ENCODE assay signal across 10 cellular contexts in genomic region chr11:128796275-128796674, GRCh38.
DNase-seq lines count a peak whose midpoint lies in the region; ATAC-seq and TF ChIP-seq lines count a peak whose summit lies in the region.
"Had no signal": no experiment of that assay in that cellular context is flagged by ENCODE, and none has a peak within 500 bp of the region (broad histone marks: within the 10 kb centered on the region; RNA-seq: fewer than 3 reads in every experiment).

No MANE protein-coding gene starts in this region.

- H3K79me2 ChIP-seq in DOHH2 (ENCODE audit: control insufficient read depth, low read length), result no peaks in the 10 kb centered on the region

- ATAC-seq in GM19351 (IDR thresholded peaks at IDR 0.05; ENCODE audit: unreplicated experiment) (peak; percentile 99), HG03039 (IDR thresholded peaks at IDR 0.05; ENCODE audit: unreplicated experiment) (peak; percentile 95), sciatic nerve (no peak)
- ATAC-seq: WTC11 had no signal

- no peaks in the 10 kb centered on the region for H3K9me2 ChIP-seq in DOHH2 (replicated peaks; ENCODE audit: control insufficient read depth, low read length)

- intact Hi-C loops in sciatic nerve (cut with DNase I), result no loop called here

- peaks cover 17% of the 10 kb centered on the region for H3K4me1 ChIP-seq in DOHH2 (ENCODE audit: control insufficient read depth, low read length)

- in situ Hi-C loops in astrocyte of the cerebellum (cut with HindIII; ENCODE audit: low sequenced_read_pairs), result no loop called here

- no peaks in the 10 kb centered on the region for H4K20me1 ChIP-seq in DOHH2 (ENCODE audit: control insufficient read depth, insufficient read depth, low read depth, low read length)

- H3F3A ChIP-seq in DOHH2 (ENCODE audit: control insufficient read depth, insufficient read depth), result no peaks in the 10 kb centered on the region

- peaks cover 22% of the 10 kb centered on the region for H3K36me3 ChIP-seq in DOHH2 (ENCODE audit: control insufficient read depth, low read length)

- H3K27ac ChIP-seq in DOHH2 (ENCODE audit: low read depth, low read length), result peak overlapping the region; percentile 18; the same call in 1 of the 2 replicates

- H3K4me2 ChIP-seq in DOHH2 (ENCODE audit: low read length), result 0 out of 2 replicates have a peak overlapping the region, but pooled peaks have one; percentile 19

- H3K4me3 ChIP-seq in DOHH2 (ENCODE audit: low read length), result no peak overlapping the region
- H3K4me3 ChIP-seq in astrocyte of the cerebellum (ENCODE audit: low read depth, low read length), result no peak overlapping the region

- DNase-seq in astrocyte of the cerebellum (ENCODE audit: low read depth) (peak; percentile 28), sciatic nerve (ENCODE audit: low spot score) (no peak), midbrain (lab: John Stamatoyannopoulos, UW) (no peak), NCI-H510A treated with DMSO at 0.1 percent for 48 hours (lab: John Stamatoyannopoulos, UW) (no peak)
- DNase-seq in activated CD4-positive, alpha-beta T cell treated with anti-CD3 and anti-CD28 coated beads, Interleukin-2, amount 50 U/mL, for 48 hours, result no peak
- DNase-seq: DND-41 had no signal

- no peaks in the 10 kb centered on the region for H3K27me3 ChIP-seq in DOHH2 (ENCODE audit: control insufficient read depth, low read length)

- TF ChIP-seq CTCF in DOHH2 (IDR thresholded peaks at IDR 0.05; ENCODE audit: low read depth, low read length, poor library complexity, severe bottlenecking) (no peak), astrocyte of the cerebellum (IDR thresholded peaks at IDR 0.05; ENCODE audit: low read depth, low read length, missing control alignments) (no peak)

- H3K9me3 ChIP-seq in DOHH2 (ENCODE audit: control insufficient read depth, insufficient read depth, low read length), result no peaks in the 10 kb centered on the region
